In genomic region chr4:184282251-184282713, GRCh38 we compare ENCODE assay signal across 8 cellular contexts.
DNase-seq lines count a peak whose midpoint lies in the region; ATAC-seq, FAIRE-seq and TF ChIP-seq lines count a peak whose summit lies in the region.

No MANE protein-coding gene starts in this region.

- peaks cover 2 to 3% of the 10 kb centered on the region in 2 experiments; a peak in 2 of 4 replicates for H3K4me1 Mint-ChIP-seq in H9

- peaks cover 2 to 12% (median 6%) of the 10 kb centered on the region in 3 experiments; a peak in 5 of 7 replicates for H3K36me3 Mint-ChIP-seq in H9 (ENCODE audit: insufficient read depth in 1 of 3, low read depth in 3 of 3)

- H3K9ac ChIP-seq in H9 (ENCODE audit: extremely low read depth, insufficient read length, low read length) = no peak overlapping the region

- no peak overlapping the region for H3K4me3 ChIP-seq in Peyer's patch
- H3K4me3 ChIP-seq in pancreas = no peak overlapping the region

- no peak overlapping the region for H3K27ac ChIP-seq in H9 (ENCODE audit: insufficient read length, low read depth, low read length)
- H3K27ac ChIP-seq in Peyer's patch = peak overlapping the region in 3 of 4 donors; percentile 14 to 67 (median 62)
- H3K27ac ChIP-seq in pancreas = no peak overlapping the region

- ATAC-seq in pancreas (peak in 3 of 4 donors; percentile 58 to 79 (median 75)), HG02884 (IDR thresholded peaks at IDR 0.05; ENCODE audit: unreplicated experiment) (no peak), GM19023 (IDR thresholded peaks at IDR 0.05; ENCODE audit: unreplicated experiment) (no peak)

- no peaks in the 10 kb centered on the region for H4K20me1 ChIP-seq in H9 (ENCODE audit: control insufficient read depth, insufficient read depth, insufficient read length)

- H3K14ac ChIP-seq in H9 (ENCODE audit: insufficient read depth, low read length) = no peak overlapping the region; the same call in 1 of the 2 replicates

- H2AK5ac ChIP-seq in H9 (ENCODE audit: insufficient read length, low read length) = no peak overlapping the region

- H3K27me3 Mint-ChIP-seq in H9 (ENCODE audit: low read depth) = no peaks in the 10 kb centered on the region

- no peak overlapping the region for H3K23ac ChIP-seq in H9 (ENCODE audit: insufficient read length, low read depth, low read length)

- no peak overlapping the region for H2BK120ac ChIP-seq in H9 (ENCODE audit: low read depth, low read length, poor library complexity, severe bottlenecking)

- FAIRE-seq in pancreas (lab: Jason Lieb, UNC) = no peak

- no peaks in the 10 kb centered on the region for H3K9me3 ChIP-seq in H9 (ENCODE audit: control insufficient read depth, low read depth, low read length)
- no peaks in the 10 kb centered on the region for H3K9me3 ChIP-seq in Peyer's patch
- H3K9me3 ChIP-seq in pancreas = no peaks in the 10 kb centered on the region

- no peak overlapping the region for H3K4ac ChIP-seq in H9 (ENCODE audit: low read depth, low read length)

- no peak overlapping the region for H3K4me3 Mint-ChIP-seq in H9

- H3K4me2 ChIP-seq in H9 (ENCODE audit: insufficient read depth, insufficient read length, low read length) = no peak overlapping the region

- intact Hi-C loops in pancreas (cut with DNase I) = no loop called here

- no peak overlapping the region for H2AFZ ChIP-seq in H9 (ENCODE audit: low read length)

- TF ChIP-seq POLR2A in Peyer's patch (IDR thresholded peaks at IDR 0.05) = no peak

- H3K27me3 ChIP-seq in H9 (ENCODE audit: insufficient read depth, low read length) = no peaks in the 10 kb centered on the region
- H3K27me3 ChIP-seq in Peyer's patch = no peaks in the 10 kb centered on the region
- no peaks in the 10 kb centered on the region for H3K27me3 ChIP-seq in pancreas

- no peak overlapping the region for H3K27ac Mint-ChIP-seq in H9

- peaks cover 4% of the 10 kb centered on the region for H3K23me2 ChIP-seq in H9 (ENCODE audit: insufficient read length, low read depth, low read length, poor library complexity, severe bottlenecking)

- no peak overlapping the region for H2BK12ac ChIP-seq in H9 (ENCODE audit: insufficient read length, low read depth, low read length)

- H3K79me1 ChIP-seq in H9 (ENCODE audit: insufficient read depth, low read depth, low read length, poor library complexity, severe bottlenecking) = no peaks in the 10 kb centered on the region

- H3K36me3 ChIP-seq in Peyer's patch (no peaks in the 10 kb centered on the region), pancreas (no peaks in the 10 kb centered on the region)

- no peak overlapping the region for H2BK5ac ChIP-seq in H9 (ENCODE audit: insufficient read length, low read length)

- H2BK20ac ChIP-seq in H9 (ENCODE audit: low read depth, low read length, poor library complexity, severe bottlenecking) = no peak overlapping the region

- no peak overlapping the region for H4K5ac ChIP-seq in H9 (ENCODE audit: insufficient read length, low read depth, low read length)

- H3K18ac ChIP-seq in H9 (ENCODE audit: insufficient read length, low read depth, low read length) = no peak overlapping the region

- DNase-seq in H9 (no peak), Peyer's patch (peak; percentile 65 to 79 (median 65)), pancreas (no peak)
- DNase-seq in central memory CD4-positive, alpha-beta T cell = peak; percentile 23
- no peak for DNase-seq in NK-92 treated with Interleukin-12 subunit alpha and Interleukin-12 subunit beta, amount 100 ng/mL, for 24 hours (lab: John Stamatoyannopoulos, UW)

- no CpG with 5 or more reads among the region's 8 CpGs for WGBS in H9 (ENCODE audit: extremely low coverage, insufficient read length, low lambda C conversion rate)
- whole genome bisulfite sequencing in pancreas, 2 donors = 73 to 81% methylated on average over 8 of the region's 8 CpGs

- H3K4me1 ChIP-seq in H9 (ENCODE audit: insufficient read depth, low read length) (no peaks in the 10 kb centered on the region), Peyer's patch (peaks cover 0 to 14% (median 0%) of the 10 kb centered on the region in 4 donors), pancreas (no peaks in the 10 kb centered on the region)

- H3T11ph ChIP-seq in H9 (ENCODE audit: low read length) = no peak overlapping the region

- no peak overlapping the region for H4K8ac ChIP-seq in H9 (replicated peaks; ENCODE audit: insufficient read length, low read depth, low read length)

- TF ChIP-seq CTCF in GM12874 (IDR thresholded peaks at IDR 0.05; ENCODE audit: insufficient read depth, low read depth, low read length) = peak; percentile 54; the same call in 1 of the 2 replicates
- TF ChIP-seq CTCF in H9 (conservative IDR thresholded peaks at IDR 0.05) = peak; percentile 41
- peak in 4 of 6 experiments; percentile 31 to 41 (median 34) for TF ChIP-seq CTCF in Peyer's patch (IDR thresholded peaks at IDR 0.05)
- no peak for TF ChIP-seq CTCF in pancreas (IDR thresholded peaks at IDR 0.05)

- no peak overlapping the region for H2BK15ac ChIP-seq in H9 (ENCODE audit: low read depth, low read length)

- H3K79me2 ChIP-seq in H9 (ENCODE audit: insufficient read depth, low read length) = no peaks in the 10 kb centered on the region

- no peak overlapping the region for H3K56ac ChIP-seq in H9 (ENCODE audit: insufficient read length, low read depth, low read length)

- H3K9me3 Mint-ChIP-seq in H9 = peaks cover 9 to 15% of the 10 kb centered on the region in 2 experiments

- H4K91ac ChIP-seq in H9 (ENCODE audit: insufficient read length, low read depth, low read length) = no peak overlapping the region

Comparison
In these comparisons a context has a peak if more than half of its experiments do, and no peak if none do; other contexts are left out.
1. CTCF ChIP-seq: peak in GM12874 (single experiment), H9 (single experiment) and Peyer's patch (4 of 6); none in pancreas (0 of 4).
2. DNase-seq: peak in Peyer's patch (3 of 3) and central memory CD4-positive, alpha-beta T cell (single experiment); none in H9 (single experiment), pancreas (0 of 6) and NK-92 treated with Interleukin-12 subunit alpha and Interleukin-12 subunit beta, amount 100 ng/mL, for 24 hours (single experiment).
3. H3K27ac ChIP-seq: peak in Peyer's patch (3 of 4); none in H9 (single experiment) and pancreas (0 of 4).
4. ATAC-seq: peak in pancreas (3 of 4); none in HG02884 (single experiment) and GM19023 (single experiment).